26 cellular contexts compared by ENCODE assay signal in the genomic region with DNA sequence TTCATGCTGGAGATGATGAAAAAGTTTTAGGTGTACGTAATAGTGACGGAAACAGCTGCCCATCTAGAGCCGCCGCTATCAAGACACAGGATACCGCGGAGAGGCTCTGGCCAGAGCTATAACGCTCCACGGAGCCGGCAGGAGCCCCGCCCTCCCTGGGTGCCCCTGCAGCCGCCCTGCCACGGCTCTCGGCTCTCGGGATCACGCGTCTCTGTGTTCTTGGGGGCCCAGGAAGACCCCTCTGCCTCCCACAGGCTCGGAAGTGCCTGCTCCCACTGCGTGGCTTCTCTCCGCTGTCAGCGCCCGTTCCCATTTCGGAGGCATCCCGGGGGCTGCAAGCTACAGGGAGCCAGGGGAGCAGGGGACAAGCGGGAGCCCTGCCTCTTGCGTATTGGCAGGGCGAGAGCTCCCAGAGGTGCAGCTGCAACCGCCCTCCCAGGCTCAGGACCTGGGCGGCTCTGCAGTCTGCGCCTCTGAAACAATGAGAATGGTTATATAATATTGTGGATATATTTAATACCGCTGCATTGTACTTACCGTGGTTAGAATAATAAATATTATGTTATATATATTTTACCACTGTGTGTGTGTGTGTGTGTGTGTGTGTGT. TPM values are rescaled to one million over a fixed set of nuclear protein-coding genes. Genes with fewer than 3 reads are reported as not detected.
A peak's percentile ranks its signal among the peaks of the same experiment; 100 is the strongest.
DNase-seq lines count a peak whose midpoint lies in the region; ATAC-seq and TF ChIP-seq lines count a peak whose summit lies in the region.
"Had no signal": no experiment of that assay in that cellular context is flagged by ENCODE, and none has a peak within 500 bp of the region (broad histone marks: within the 10 kb centered on the region; RNA-seq: fewer than 3 reads in every experiment).

No MANE protein-coding gene starts in this region.

- H3K9me2 ChIP-seq in GM23338 (ENCODE audit: insufficient read depth), result 0 out of 2 replicates have a peak, but pooled peaks cover 2% of the 10 kb centered on the region

- H3K4me3 Mint-ChIP-seq in GM23338, result no peak overlapping the region
- H3K4me3 Mint-ChIP-seq: T-cell had no signal

- H3K27me3 Mint-ChIP-seq in GM23338 (ENCODE audit: insufficient read depth, low read depth, poor library complexity), result no peaks in the 10 kb centered on the region

- in situ Hi-C loops in brain microvascular endothelial cell (cut with HindIII; ENCODE audit: low pct_ligation_motif_present, low sequenced_read_pairs), result no loop called here

- H2BK12ac ChIP-seq in mesenchymal stem cell (ENCODE audit: low read length in 2 of 2), result no peak overlapping the region

- no peak overlapping the region for H3K4me3 ChIP-seq in BE2C (ENCODE audit: low read depth, low read length)
- H3K4me3 ChIP-seq in GM23338, result no peak overlapping the region
- H3K4me3 ChIP-seq in brain microvascular endothelial cell (ENCODE audit: low read depth, low read length), result peak overlapping the region; percentile 24
- H3K4me3 ChIP-seq in mucosa of descending colon, result no peak overlapping the region
- H3K4me3 ChIP-seq in mesenchymal stem cell (ENCODE audit: insufficient read depth in 1 of 2, low read depth in 1 of 2, low read length in 2 of 2), result peak overlapping the region in 1 of 2 experiments; percentile 47
- H3K4me3 ChIP-seq: A549, MG63 had no signal

- no peak overlapping the region for H3K4ac ChIP-seq in mesenchymal stem cell (ENCODE audit: low read depth in 1 of 2, low read length in 2 of 2)

- no peak overlapping the region for H3K27ac Mint-ChIP-seq in GM23338
- H3K27ac Mint-ChIP-seq: T-cell had no signal

- DNase-seq in BE2C (peak; percentile 7), GM23338 (ENCODE audit: low spot score) (no peak), brain microvascular endothelial cell (no peak), mucosa of descending colon (peak in 1 of 3 donors; percentile 33), NCI-H82 treated with DMSO at 0.1 percent for 48 hours (lab: John Stamatoyannopoulos, UW; ENCODE audit: unreplicated experiment) (no peak), NCI-H2196 (lab: John Stamatoyannopoulos, UW; ENCODE audit: unreplicated experiment) (no peak), mesenchymal stem cell (no peak), cortex of kidney (lab: John Stamatoyannopoulos, UW) (no peak)
- DNase-seq: C1 segment of cervical spinal cord, DMS 273 treated with DMSO at 0.1 percent for 48 hours, GF-D8, GOT3, Kasumi-1, MG63, NCI-H1092, NCI-H1436 treated with DMSO at 0.1 percent for 48 hours, NCI-H2029 treated with DMSO at 0.1 percent for 48 hours, NCI-H2171 treated with DMSO at 0.1 percent for 48 hours, NCI-H446 treated with DMSO at 0.1 percent for 48 hours, NCI-H69, SHP77 treated with DMSO at 0.1 percent for 48 hours, T-cell had no signal

- no peak overlapping the region for H2BK15ac ChIP-seq in mesenchymal stem cell (ENCODE audit: low read depth, poor library complexity, severe bottlenecking)

- H3K4me1 ChIP-seq in BE2C, result no peaks in the 10 kb centered on the region
- H3K4me1 ChIP-seq in GM23338 (ENCODE audit: insufficient read depth), result no peaks in the 10 kb centered on the region
- no peaks in the 10 kb centered on the region for H3K4me1 ChIP-seq in mucosa of descending colon (ENCODE audit: low read depth)
- H3K4me1 ChIP-seq in mesenchymal stem cell (ENCODE audit: control insufficient read depth, insufficient read depth, low read depth, low read length), result no peaks in the 10 kb centered on the region
- H3K4me1 ChIP-seq: A549 had no signal

- H3F3A ChIP-seq in GM23338 (replicated peaks; ENCODE audit: low read depth), result no peaks in the 10 kb centered on the region

- H2AFZ ChIP-seq in GM23338, result no peak overlapping the region
- no peak overlapping the region for H2AFZ ChIP-seq in mesenchymal stem cell (ENCODE audit: low read depth, low read length)

- no peaks in the 10 kb centered on the region for H3K79me2 ChIP-seq in GM23338 (replicated peaks; ENCODE audit: insufficient read depth)

- H3K4me2 ChIP-seq in GM23338, result no peak overlapping the region
- H3K4me2 ChIP-seq in mesenchymal stem cell (ENCODE audit: low read length, poor library complexity, severe bottlenecking), result no peak overlapping the region
- H3K4me2 ChIP-seq: A549 had no signal

- no peak overlapping the region for H4K91ac ChIP-seq in mesenchymal stem cell (ENCODE audit: low read length)

- no peak overlapping the region for H2BK5ac ChIP-seq in mesenchymal stem cell (ENCODE audit: low read depth, low read length, poor library complexity, severe bottlenecking)

- H4K8ac ChIP-seq in mesenchymal stem cell (ENCODE audit: low read length), result no peak overlapping the region

- H3K9me3 ChIP-seq in BE2C (no peaks in the 10 kb centered on the region), mucosa of descending colon (no peaks in the 10 kb centered on the region), mesenchymal stem cell (ENCODE audit: control insufficient read depth, low read length) (peaks cover 4% of the 10 kb centered on the region)
- H3K9me3 ChIP-seq: A549, MG63 had no signal

- no peak overlapping the region for H2BK120ac ChIP-seq in mesenchymal stem cell (ENCODE audit: low read depth, low read length)

- H3K9ac ChIP-seq in mesenchymal stem cell (ENCODE audit: low read length), result no peak overlapping the region

- TF ChIP-seq CTCF in BE2C (IDR thresholded peaks at IDR 0.05; ENCODE audit: low read depth, low read length), result no peak
- TF ChIP-seq CTCF in GM23338 (conservative IDR thresholded peaks at IDR 0.05; ENCODE audit: low read depth in 2 of 2), result no peak
- TF ChIP-seq CTCF in brain microvascular endothelial cell (IDR thresholded peaks at IDR 0.05; ENCODE audit: low read depth, low read length, missing control alignments), result no peak
- no peak for TF ChIP-seq CTCF in mucosa of descending colon (IDR thresholded peaks at IDR 0.05)

- no peaks in the 10 kb centered on the region for H4K20me1 ChIP-seq in GM23338 (replicated peaks; ENCODE audit: insufficient read depth)

- peaks cover 13% of the 10 kb centered on the region for H3K36me3 Mint-ChIP-seq in GM23338 (ENCODE audit: low read depth)
- H3K36me3 Mint-ChIP-seq: T-cell had no signal

- H2AK5ac ChIP-seq in mesenchymal stem cell (ENCODE audit: low read length, severe bottlenecking), result no peak overlapping the region

- H3K4me1 Mint-ChIP-seq in GM23338, result no peaks in the 10 kb centered on the region
- H3K4me1 Mint-ChIP-seq: T-cell had no signal

- H3K27me3 ChIP-seq in BE2C, result no peaks in the 10 kb centered on the region
- H3K27me3 ChIP-seq in GM23338 (ENCODE audit: insufficient read depth), result no peaks in the 10 kb centered on the region
- no peaks in the 10 kb centered on the region for H3K27me3 ChIP-seq in brain microvascular endothelial cell (replicated peaks)
- H3K27me3 ChIP-seq in mesenchymal stem cell (ENCODE audit: control insufficient read depth in 1 of 2, insufficient read depth in 1 of 2, low read length in 2 of 2), result no peaks in the 10 kb centered on the region
- H3K27me3 ChIP-seq: MG63 had no signal

- H3K36me3 ChIP-seq in BE2C, result no peaks in the 10 kb centered on the region
- no peaks in the 10 kb centered on the region for H3K36me3 ChIP-seq in GM23338 (ENCODE audit: insufficient read depth)
- no peaks in the 10 kb centered on the region for H3K36me3 ChIP-seq in brain microvascular endothelial cell (replicated peaks)
- no peaks in the 10 kb centered on the region for H3K36me3 ChIP-seq in mucosa of descending colon (ENCODE audit: low read depth)
- H3K36me3 ChIP-seq in mesenchymal stem cell (ENCODE audit: control insufficient read depth in 1 of 2, insufficient read depth in 2 of 2, low read depth in 1 of 2, low read length in 2 of 2), result no peaks in the 10 kb centered on the region
- H3K36me3 ChIP-seq: MG63 had no signal

- peaks cover 61% of the 10 kb centered on the region for H3K9me3 Mint-ChIP-seq in GM23338
- H3K9me3 Mint-ChIP-seq: T-cell had no signal

- no peak overlapping the region for H3K18ac ChIP-seq in mesenchymal stem cell (ENCODE audit: low read depth in 1 of 2, low read length in 2 of 2)

- intact Hi-C loops in mucosa of descending colon (cut with DNase I, micrococcal nuclease), result no loop called here

- no peak overlapping the region for H3K23ac ChIP-seq in mesenchymal stem cell (ENCODE audit: low read length in 2 of 2)

- ATAC-seq in GM23338 (peak; percentile 36), mucosa of descending colon (peak; percentile 18)
- ATAC-seq: A549, HCT116, T-cell had no signal

- no peak overlapping the region for H3K27ac ChIP-seq in GM23338 (ENCODE audit: low read depth)
- H3K27ac ChIP-seq in brain microvascular endothelial cell, result no peak overlapping the region
- no peak overlapping the region for H3K27ac ChIP-seq in mesenchymal stem cell (ENCODE audit: low read length, poor library complexity, severe bottlenecking)
- H3K27ac ChIP-seq: A549 had no signal

- WGBS in mesenchymal stem cell, result 83% methylated on average over 24 of the region's 31 CpGs

- H3K14ac ChIP-seq in mesenchymal stem cell (ENCODE audit: low read length in 2 of 2), result no peak overlapping the region

- no peaks in the 10 kb centered on the region for H3K79me1 ChIP-seq in mesenchymal stem cell (replicated peaks; ENCODE audit: low read length, poor library complexity, severe bottlenecking)

TF ChIP-seq in GM23338, 12 proteins besides CTCF, POLR2A, EP300 and RAD21 (continues in another document):
- TF ChIP-seq ZNF114 (CRISPR knock-in tag; IDR thresholded peaks at IDR 0.05) (no peak), ZNF331 (CRISPR knock-in tag; IDR thresholded peaks at IDR 0.05; ENCODE audit: low read depth) (no peak), JUNB (IDR thresholded peaks at IDR 0.05; ENCODE audit: unreplicated experiment) (no peak), NANOG (IDR thresholded peaks at IDR 0.05; ENCODE audit: borderline replicate concordance) (no peak)

RNA-seq across cellular contexts. Expression of a gene that starts 13.7 kb away (rescaled TPM):
- not detected for polyA plus RNA-seq in BE2C (2012; ENCODE audit: insufficient read depth, insufficient read length, low read depth)
- total RNA-seq in GM23338 (2014; rRNA removed; shearing (Covaris generic)), result 0.63 and 1.0 TPM in 2 replicates
- polyA plus RNA-seq in GM23338 (2016; fragmentation: Nextera tagmentation; extraction: Ambion mirVana), result 0.57 and 0.76 TPM in 2 replicates
- total RNA-seq in mucosa of descending colon, result not detected
- polyA plus RNA-seq in mesenchymal stem cell (2013, experiment 1 of 2), result 0.35 TPM
- polyA plus RNA-seq in mesenchymal stem cell (2013, experiment 2 of 2), result 0.37 TPM
- total RNA-seq: HT-29, OCI-LY7, T-cell had no signal
